Comparison of ENCODE assay signal across 17 cellular contexts in genomic region chr17:77728871-77729270, GRCh38.
"Had no signal": no experiment of that assay in that cellular context is flagged by ENCODE, and none has a peak within 500 bp of the region (broad histone marks: within the 10 kb centered on the region; RNA-seq: fewer than 3 reads in every experiment).

No MANE protein-coding gene starts in this region.

- DNase-seq: activated CD4-positive, alpha-beta memory T cell treated with anti-CD3 and anti-CD28 coated beads, Interleukin-2, amount 10 ng/mL, durations not matched to agents 7 days and 5 days; activated CD4-positive, alpha-beta T cell treated with anti-CD3 and anti-CD28 coated beads for 1 hour; activated gamma-delta T cell; amygdala; effector CD4-positive, alpha-beta T cell; immature natural killer cell; left colon; natural killer cell; occipital lobe; SW 1271 had no signal

- H3K4me3 Mint-ChIP-seq: activated CD4-positive, alpha-beta memory T cell treated with anti-CD3 and anti-CD28 coated beads, Interleukin-2, amount 10 ng/mL, durations not matched to agents 7 days and 5 days; activated naive CD8-positive, alpha-beta T cell; immature natural killer cell; natural killer cell; stimulated activated naive CD8-positive, alpha-beta T cell treated with anti-CD3 and anti-CD28 coated beads, Interleukin-15, amount 100 ng/mL, for 72 hours; T-helper 2 cell treated with Interferon-gamma antibody and Interleukin-4, amounts not matched to agents 5 μg/mL and 100 μg/mL, for 36 hours had no signal

- H3K27me3 Mint-ChIP-seq: activated naive CD8-positive, alpha-beta T cell; stimulated activated naive CD8-positive, alpha-beta T cell treated with anti-CD3 and anti-CD28 coated beads, Interleukin-15, amount 100 ng/mL, for 72 hours had no signal

- H3K27ac ChIP-seq: brain microvascular endothelial cell, SJSA1 had no signal

- H3K27me3 ChIP-seq: gastroesophageal sphincter had no signal

- ATAC-seq: natural killer cell; stimulated activated naive CD8-positive, alpha-beta T cell treated with anti-CD3 and anti-CD28 coated beads, Interleukin-15, amount 100 ng/mL, for 72 hours had no signal

- H3K27ac Mint-ChIP-seq: activated CD4-positive, alpha-beta memory T cell treated with anti-CD3 and anti-CD28 coated beads, Interleukin-2, amount 10 ng/mL, durations not matched to agents 7 days and 5 days; activated naive CD8-positive, alpha-beta T cell; immature natural killer cell; natural killer cell; stimulated activated naive CD8-positive, alpha-beta T cell treated with anti-CD3 and anti-CD28 coated beads, Interleukin-15, amount 100 ng/mL, for 72 hours; T-helper 2 cell treated with Interferon-gamma antibody and Interleukin-4, amounts not matched to agents 5 μg/mL and 100 μg/mL, for 36 hours had no signal

- H3K4me3 ChIP-seq: gastroesophageal sphincter, prostate gland, SJSA1 had no signal

- H3K9me3 ChIP-seq: prostate gland had no signal

- H3K36me3 ChIP-seq: brain microvascular endothelial cell, gastroesophageal sphincter, prostate gland, SJSA1 had no signal

- H3K4me1 ChIP-seq: prostate gland, SJSA1 had no signal
